Comparison of ENCODE assay signal across 11 cellular contexts in genomic region chr11:131656179-131656838, GRCh38.
"Had no signal": no experiment of that assay in that cellular context is flagged by ENCODE, and none has a peak within 500 bp of the region (broad histone marks: within the 10 kb centered on the region; RNA-seq: fewer than 3 reads in every experiment).

No MANE protein-coding gene starts in this region.

- H3K4me3 Mint-ChIP-seq: activated CD4-positive, alpha-beta T cell treated with anti-CD3 and anti-CD28 coated beads, Interleukin-2, amount 10 ng/mL, durations not matched to agents 24 days and 14 days; activated naive CD4-positive, alpha-beta T cell treated with anti-CD3 and anti-CD28 coated beads, Interleukin-2, amount 10 ng/mL, durations not matched to agents 7 days and 5 days; activated T-helper 17 cell treated with anti-CD3 and anti-CD28 coated beads, Interleukin-2, amount 50 U/mL, for 72 hours; central memory CD8-positive, alpha-beta T cell; dendritic cell treated with granulocyte-macrophage colony-stimulating factor and Interleukin-4, amounts not matched to agents 40 ng/mL and 50 ng/mL, for 4 days; T-cell had no signal

- H3K9me3 Mint-ChIP-seq: activated CD4-positive, alpha-beta T cell treated with anti-CD3 and anti-CD28 coated beads, Interleukin-2, amount 10 ng/mL, durations not matched to agents 24 days and 14 days; activated naive CD4-positive, alpha-beta T cell treated with anti-CD3 and anti-CD28 coated beads, Interleukin-2, amount 10 ng/mL, durations not matched to agents 7 days and 5 days; activated T-helper 17 cell treated with anti-CD3 and anti-CD28 coated beads, Interleukin-2, amount 50 U/mL, for 72 hours; dendritic cell treated with granulocyte-macrophage colony-stimulating factor and Interleukin-4, amounts not matched to agents 40 ng/mL and 50 ng/mL, for 4 days; T-cell had no signal

- H3K4me1 Mint-ChIP-seq: activated CD4-positive, alpha-beta T cell treated with anti-CD3 and anti-CD28 coated beads, Interleukin-2, amount 10 ng/mL, durations not matched to agents 24 days and 14 days; activated naive CD4-positive, alpha-beta T cell treated with anti-CD3 and anti-CD28 coated beads, Interleukin-2, amount 10 ng/mL, durations not matched to agents 7 days and 5 days; activated T-helper 17 cell treated with anti-CD3 and anti-CD28 coated beads, Interleukin-2, amount 50 U/mL, for 72 hours; central memory CD8-positive, alpha-beta T cell; T-cell had no signal

- H3K27me3 Mint-ChIP-seq: activated CD4-positive, alpha-beta T cell treated with anti-CD3 and anti-CD28 coated beads, Interleukin-2, amount 10 ng/mL, durations not matched to agents 24 days and 14 days; activated naive CD4-positive, alpha-beta T cell treated with anti-CD3 and anti-CD28 coated beads, Interleukin-2, amount 10 ng/mL, durations not matched to agents 7 days and 5 days had no signal

- DNase-seq: activated CD4-positive, alpha-beta T cell treated with anti-CD3 and anti-CD28 coated beads, Interleukin-2, amount 10 ng/mL, durations not matched to agents 24 days and 14 days; activated CD8-positive, alpha-beta memory T cell treated with anti-CD3 and anti-CD28 coated beads for 24 hours; activated naive CD4-positive, alpha-beta T cell treated with anti-CD3 and anti-CD28 coated beads, Interleukin-2, amount 10 ng/mL, durations not matched to agents 7 days and 5 days; right cardiac atrium; T-cell had no signal

- H3K36me3 Mint-ChIP-seq: activated naive CD4-positive, alpha-beta T cell treated with anti-CD3 and anti-CD28 coated beads, Interleukin-2, amount 10 ng/mL, durations not matched to agents 7 days and 5 days; T-cell had no signal

- H3K27ac ChIP-seq: VCaP had no signal

- H3K27ac Mint-ChIP-seq: activated CD4-positive, alpha-beta T cell treated with anti-CD3 and anti-CD28 coated beads, Interleukin-2, amount 10 ng/mL, durations not matched to agents 24 days and 14 days; activated naive CD4-positive, alpha-beta T cell treated with anti-CD3 and anti-CD28 coated beads, Interleukin-2, amount 10 ng/mL, durations not matched to agents 7 days and 5 days; activated T-helper 17 cell treated with anti-CD3 and anti-CD28 coated beads, Interleukin-2, amount 50 U/mL, for 72 hours; dendritic cell treated with granulocyte-macrophage colony-stimulating factor and Interleukin-4, amounts not matched to agents 40 ng/mL and 50 ng/mL, for 4 days; progenitor cell of endocrine pancreas; T-cell had no signal

- H3K4me3 ChIP-seq: smooth muscle cell had no signal
